Comparison of ENCODE assay signal across 8 cellular contexts in the genomic region with DNA sequence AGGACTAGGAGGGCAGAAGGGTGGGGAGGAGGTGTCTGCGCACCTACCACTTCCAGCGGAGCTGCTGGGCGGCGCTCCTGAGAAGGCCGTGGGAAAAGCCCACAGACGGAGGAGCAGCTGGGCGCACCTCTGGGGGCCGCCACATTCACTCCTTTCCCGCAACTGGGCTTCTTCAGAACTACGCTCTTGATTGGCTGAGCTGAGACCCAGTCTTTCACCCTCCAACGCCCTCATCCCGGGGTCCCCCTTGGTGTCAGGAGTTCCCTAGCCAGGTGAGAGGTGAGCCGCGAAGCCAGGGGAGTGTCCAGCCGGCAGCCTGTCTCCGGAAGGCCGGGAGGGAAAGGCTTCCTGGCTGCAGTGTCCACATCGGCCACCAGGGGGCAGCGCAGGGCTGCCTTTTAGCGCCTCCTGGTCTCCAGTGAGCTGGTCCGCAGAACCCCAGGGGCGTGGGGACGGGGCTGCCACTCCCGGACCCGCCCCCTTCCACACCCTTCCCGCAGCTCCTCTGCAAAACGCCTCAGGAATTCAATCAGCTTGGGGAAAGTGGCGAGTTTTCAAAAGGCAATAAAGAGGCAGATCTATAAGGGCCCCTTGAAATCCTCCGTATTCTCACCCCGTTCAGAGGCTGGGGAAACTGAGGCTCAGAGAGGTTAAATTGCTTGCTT.
A peak's percentile ranks its signal among the peaks of the same experiment; 100 is the strongest.
DNase-seq lines count a peak whose midpoint lies in the region; ATAC-seq and TF ChIP-seq lines count a peak whose summit lies in the region.

No MANE protein-coding gene starts in this region.

- H3K9me3 ChIP-seq in colonic mucosa, result no peaks in the 10 kb centered on the region

- ATAC-seq in HG02588 (IDR thresholded peaks at IDR 0.05; ENCODE audit: unreplicated experiment) (peak; percentile 67), GM18867 (IDR thresholded peaks at IDR 0.05; ENCODE audit: unreplicated experiment) (no peak)

- no peak overlapping the region for H3K9ac ChIP-seq in colonic mucosa (ENCODE audit: low read depth in 2 of 2, low read length in 2 of 2)

- no peaks in the 10 kb centered on the region for H3K4me1 ChIP-seq in colonic mucosa

- peak overlapping the region; percentile 14 for H3K4me3 ChIP-seq in colonic mucosa

- H3K36me3 ChIP-seq in colonic mucosa, result no peaks in the 10 kb centered on the region

- H3K27me3 ChIP-seq in colonic mucosa, result peaks cover 22% of the 10 kb centered on the region

- no peak overlapping the region for H3K27ac ChIP-seq in colonic mucosa

- TF ChIP-seq CTCF in colonic mucosa (IDR thresholded peaks at IDR 0.05), result peak; percentile 99

- DNase-seq in DMS153 (lab: John Stamatoyannopoulos, UW) (peak; percentile 65), NCI-H2171 (lab: John Stamatoyannopoulos, UW) (peak; percentile 26), colonic mucosa (peak; percentile 89), left kidney (ENCODE audit: low read depth, low spot score) (peak; percentile 93)
- DNase-seq in activated CD4-positive, alpha-beta T cell treated with anti-CD3 and anti-CD28 coated beads for 48 hours, result peak; percentile 88
- DNase-seq in stimulated activated CD4-positive, alpha-beta T cell treated with anti-CD3 and anti-CD28 coated beads, Interleukin-1b, Interleukin-23, amount 100 ng/mL, for 4 hours (ENCODE audit: low read depth in 2 of 2), result peak; percentile 76 to 78

- intact Hi-C loops in colonic mucosa (cut with DNase I), result loop anchor here (1.0 kb wide), 1 partner anchor 395 kb away; no protein-coding TSS in a partner anchor

Comparison
In these comparisons a context has a peak if more than half of its experiments do, and no peak if none do; other contexts are left out.
1. DNase-seq: peak in every context shown above with its lines; median percentile 93 in left kidney; 89 in colonic mucosa; 88 in activated CD4-positive, alpha-beta T cell treated with anti-CD3 and anti-CD28 coated beads for 48 hours; 77 in stimulated activated CD4-positive, alpha-beta T cell treated with anti-CD3 and anti-CD28 coated beads, Interleukin-1b, Interleukin-23, amount 100 ng/mL, for 4 hours; 65 in DMS153; 26 in NCI-H2171.